ENCODE assay signal across 20 cellular contexts in the genomic region with DNA sequence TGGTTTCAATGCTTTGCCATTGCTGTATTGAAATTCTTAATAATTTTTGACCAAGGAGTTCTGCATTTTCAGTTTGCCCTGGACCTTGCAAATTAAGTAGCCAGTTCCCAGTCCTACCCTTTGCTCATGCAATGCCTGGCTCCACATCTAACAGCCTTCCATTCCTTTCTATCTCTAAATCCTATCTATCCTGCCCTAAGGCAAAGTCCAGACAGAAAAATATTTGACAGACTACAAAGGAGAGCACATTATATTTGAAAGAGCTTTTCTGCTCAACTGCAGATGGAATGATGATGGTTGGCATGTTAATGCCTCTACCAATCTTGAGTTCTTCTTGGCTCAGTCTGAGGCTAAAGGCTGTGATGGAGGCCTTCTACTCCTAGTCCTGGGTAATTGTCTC. TPM values are rescaled to one million over a fixed set of nuclear protein-coding genes. Genes with fewer than 3 reads are reported as not detected.
"Had no signal": no experiment of that assay in that cellular context is flagged by ENCODE, and none has a peak within 500 bp of the region (broad histone marks: within the 10 kb centered on the region; RNA-seq: fewer than 3 reads in every experiment).

No MANE protein-coding gene starts in this region.

- H3K9me3 ChIP-seq: testis, transverse colon had no signal

- DNase-seq: central memory CD4-positive, alpha-beta T cell; effector CD8-positive, alpha-beta T cell; kidney; left cardiac atrium; left ventricle myocardium superior; mesendoderm; naive thymus-derived CD4-positive, alpha-beta T cell; stimulated activated CD4-positive, alpha-beta T cell treated with anti-CD3 and anti-CD28 coated beads, Interleukin-4, amount 100 ng/mL, for 1 hour; stimulated activated CD8-positive, alpha-beta memory T cell treated with anti-CD3 and anti-CD28 coated beads, Interleukin-4, amount 100 ng/mL, for 48 hours; stimulated activated naive CD8-positive, alpha-beta T cell treated with anti-CD3 and anti-CD28 coated beads, Interleukin-15, Interleukin-2, amounts not matched to agents 100 U/mL and 50 U/mL, for 24 hours; testis had no signal

- H3K4me3 ChIP-seq: coronary artery, hepatocyte, right atrium auricular region, smooth muscle cell, testis, transverse colon had no signal

- FAIRE-seq: kidney had no signal

- ATAC-seq: esophagus mucosa; naive thymus-derived CD4-positive, alpha-beta T cell; stimulated activated effector memory CD8-positive, alpha-beta T cell treated with anti-CD3 and anti-CD28 coated beads, Interleukin-12 subunit alpha, Interleukin-12 subunit beta, amount 100 ng/mL, for 72 hours; stimulated activated naive CD8-positive, alpha-beta T cell treated with anti-CD3 and anti-CD28 coated beads, Interleukin-15, Interleukin-2, amounts not matched to agents 100 U/mL and 50 U/mL, for 24 hours had no signal

- H3K4me1 ChIP-seq: testis had no signal

- H3K36me3 ChIP-seq: right atrium auricular region, transverse colon had no signal

- H3K27me3 ChIP-seq: dorsolateral prefrontal cortex, hepatocyte, right atrium auricular region, testis, transverse colon had no signal

- H3K27ac ChIP-seq: hepatocyte, right atrium auricular region, testis had no signal

RNA-seq across cellular contexts. Expression of a gene that starts 15.5 kb away (rescaled TPM):
- polyA plus RNA-seq: naive thymus-derived CD4-positive, alpha-beta T cell had no signal

RNA-seq across cellular contexts. Expression of a gene that starts 52.2 kb away (rescaled TPM):
- total RNA-seq: mononuclear cell had no signal
- polyA plus RNA-seq: naive thymus-derived CD4-positive, alpha-beta T cell had no signal
